In genomic region chr11:61963282-61964057, GRCh38 we compare ENCODE assay signal across 8 cellular contexts. TPM values are rescaled to one million over a fixed set of nuclear protein-coding genes. Genes with fewer than 3 reads are reported as not detected.
DNase-seq lines count a peak whose midpoint lies in the region; ATAC-seq, FAIRE-seq and TF ChIP-seq lines count a peak whose summit lies in the region.

No MANE protein-coding gene starts in this region.

- H3K27ac ChIP-seq in HepG2 (ENCODE audit: extremely low read length, insufficient read depth, low read length) (peak overlapping the region; percentile 2), thoracic aorta (peak overlapping the region; percentile 52 to 99)

- peaks cover 30% of the 10 kb centered on the region for H3K79me2 ChIP-seq in HepG2 (ENCODE audit: insufficient read depth, low read length)

- H3K36me3 Mint-ChIP-seq in Calu3 (ENCODE audit: insufficient read depth, unreplicated experiment) (peaks cover 87% of the 10 kb centered on the region), brain (peaks cover 64% of the 10 kb centered on the region)

- peaks cover 41% of the 10 kb centered on the region for H4K20me1 ChIP-seq in HepG2 (ENCODE audit: insufficient read depth, low read length)

- POLR2A ChIA-PET in HepG2 (lab: Yijun Ruan, JAX): interaction anchor here (0.7 to 9.7 kb wide), 16 partner anchors 8 to 171 kb away, joined by 3 to 323 read pairs (median 4); partner anchors contain the start of genes BEST1, FEN1 and TMEM258

- H3K27ac Mint-ChIP-seq in Calu3 (ENCODE audit: unreplicated experiment) (peak overlapping the region; percentile 89), brain (peak overlapping the region in 3 of 5 experiments; percentile 64 to 100 (median 97))

- no peak for TF ChIP-seq RAD21 in HepG2 (CRISPR knock-in tag; IDR thresholded peaks at IDR 0.05)

- H3K36me3 ChIP-seq in HepG2 (replicated peaks in 1 of 2; ENCODE audit: control insufficient read depth in 1 of 2, insufficient read depth in 2 of 2, low read length in 2 of 2): peaks cover 5 to 23% of the 10 kb centered on the region in 2 experiments; a peak in 4 of 5 replicates
- H3K36me3 ChIP-seq in thoracic aorta: peaks cover 23% of the 10 kb centered on the region

- H3K4me3 ChIP-seq in HepG2 (replicated peaks in 1 of 3; ENCODE audit: insufficient read depth in 1 of 3, low read depth in 2 of 3, low read length in 3 of 3): no peak overlapping the region
- H3K4me3 ChIP-seq in thoracic aorta: peak overlapping the region; percentile 96

- FAIRE-seq in HepG2 (lab: Jason Lieb, UNC): no peak

- H3K9me3 Mint-ChIP-seq in Calu3 (ENCODE audit: low read depth, unreplicated experiment) (no peaks in the 10 kb centered on the region), brain (peaks cover 0 to 8% (median 0%) of the 10 kb centered on the region in 5 experiments)

- intact Hi-C loops in Calu3 (cut with micrococcal nuclease; ENCODE audit: unreplicated experiment) (no loop called here), HepG2 (cut with micrococcal nuclease; ENCODE audit: unreplicated experiment) (no loop called here)

- H3K4me1 Mint-ChIP-seq in Calu3 (ENCODE audit: low read depth, unreplicated experiment) (peaks cover 55% of the 10 kb centered on the region), brain (peaks cover 54% of the 10 kb centered on the region)

- TF ChIP-seq CTCF in Calu3 (IDR thresholded peaks at IDR 0.05; ENCODE audit: unreplicated experiment): no peak
- no peak for TF ChIP-seq CTCF in brain (conservative IDR thresholded peaks at IDR 0.05)
- TF ChIP-seq CTCF in HepG2 (CRISPR knock-in tag; IDR thresholded peaks at IDR 0.05): no peak
- no peak for TF ChIP-seq CTCF in thoracic aorta (IDR thresholded peaks at IDR 0.05)

- H3K27me3 ChIP-seq in HepG2 (ENCODE audit: control insufficient read depth in 1 of 2, insufficient read depth in 2 of 2, low read length in 2 of 2): no peaks in the 10 kb centered on the region; a peak in 1 of 5 replicates
- no peaks in the 10 kb centered on the region for H3K27me3 ChIP-seq in thoracic aorta (replicated peaks; ENCODE audit: insufficient read depth)

- no peak for TF ChIP-seq EP300 in HepG2 (IDR thresholded peaks at IDR 0.05; ENCODE audit: low read depth in 2 of 2, low read length in 2 of 2)
- no peak for TF ChIP-seq EP300 in HepG2 (CRISPR knock-in tag; IDR thresholded peaks at IDR 0.05; ENCODE audit: borderline replicate concordance)

- H2AFZ ChIP-seq in HepG2 (ENCODE audit: low read length): no peak overlapping the region

- CTCF ChIA-PET in Calu3 (lab: Charles Lee): no interaction called here
- CTCF ChIA-PET in HepG2 (lab: Yijun Ruan, JAX; ENCODE audit: low intra/inter-chr PET ratio, low total read pairs): no interaction called here

- H3K4me1 ChIP-seq in HepG2 (ENCODE audit: insufficient read depth, low read length) (peaks cover 55% of the 10 kb centered on the region), thoracic aorta (ENCODE audit: control insufficient read depth in 1 of 2, low read depth in 2 of 2) (peaks cover 20 to 52% of the 10 kb centered on the region in 2 donors)

- H3K9me3 ChIP-seq in HepG2 (ENCODE audit: low read length) (no peaks in the 10 kb centered on the region), thoracic aorta (no peaks in the 10 kb centered on the region)

- WGBS in HepG2 (ENCODE audit: low lambda C conversion rate): 47% methylated on average over 9 of the region's 10 CpGs

- BruUV-seq in Calu3 (replicated peaks; lab: Mats Ljungman, UMichigan): no TSS peak
- no TSS peak for BruUV-seq in HepG2 (replicated peaks; lab: Mats Ljungman, UMichigan)

- TF ChIP-seq POLR2A in HepG2 (IDR thresholded peaks at IDR 0.05; ENCODE audit: insufficient read depth in 1 of 2, low read depth in 2 of 2, low read length in 2 of 2): peak; percentile 56 to 59; a peak in 3 of 4 replicates

- no peak overlapping the region for H3K4me2 ChIP-seq in HepG2 (ENCODE audit: low read depth, low read length)

- ATAC-seq in HepG2 (no peak), thoracic aorta (ENCODE audit: insufficient number of reproducible peaks, low FRiP score, low read depth) (no peak)

- DNase-seq in Calu3 (no peak), NOMO-1 (lab: John Stamatoyannopoulos, UW; ENCODE audit: unreplicated experiment in 2 of 2) (peak; percentile 75 to 87), HepG2 (ENCODE audit: low spot score) (no peak), thoracic aorta (ENCODE audit: low spot score) (no peak), NCI-H1694 treated with DMSO at 0.1 percent for 48 hours (lab: John Stamatoyannopoulos, UW) (no peak), NCI-H187 treated with DMSO at 0.1 percent for 48 hours (lab: John Stamatoyannopoulos, UW) (no peak)
- no peak for DNase-seq in stimulated activated CD4-positive, alpha-beta T cell treated with anti-CD3 and anti-CD28 coated beads, Interleukin-4, amount 100 ng/mL, for 24 hours

- H3K4me3 Mint-ChIP-seq in Calu3 (ENCODE audit: low read depth, unreplicated experiment): peak overlapping the region; percentile 86
- peak overlapping the region; percentile 68 to 99 (median 97) for H3K4me3 Mint-ChIP-seq in brain

- no peak overlapping the region for H3K9ac ChIP-seq in HepG2 (ENCODE audit: insufficient read depth, low read depth, low read length)

- H3K27me3 Mint-ChIP-seq in Calu3 (ENCODE audit: unreplicated experiment): no peaks in the 10 kb centered on the region
- peaks cover 7% of the 10 kb centered on the region for H3K27me3 Mint-ChIP-seq in brain

- in situ Hi-C loops in HepG2 (cut with HindIII; ENCODE audit: extremely low pct_ligation_motif_present, low pct_unique_long_range_greater_than_20kb): no loop called here

RNA-seq across cellular contexts. Expression of gene FTH1, which starts 4.0 kb away (rescaled TPM):
- total RNA-seq in Calu3 (2022) (1,555 and 1,627 TPM in 2 replicates), HepG2 (2016; rRNA removed; fragmentation: Illumina TruSeq; extraction: Trizol) (544 and 607 TPM in 2 replicates), thoracic aorta (1,000 to 10,000 TPM; 1,820 to 2,025 TPM)
- polyA plus RNA-seq in brain (ENCODE audit: insufficient read depth, low read depth, low replicate concordance) (7,408 TPM), HepG2 (2011; rRNA removed) (760 and 802 TPM in 2 replicates)
- 3,105 and 3,667 TPM in 2 replicates for total RNA-seq in HepG2 (2016; cell fraction: cytosol; rRNA removed; fragmentation: Illumina TruSeq; extraction: Trizol; ENCODE audit: low read depth)
- total RNA-seq in HepG2 (2016; cell fraction: insoluble cytoplasmic fraction; rRNA removed; fragmentation: Illumina TruSeq; extraction: Trizol): 481 and 554 TPM in 2 replicates
- total RNA-seq in HepG2 (2016; cell fraction: membrane; rRNA removed; fragmentation: Illumina TruSeq; extraction: Trizol): 4,411 and 4,459 TPM in 2 replicates
- total RNA-seq in HepG2 (2016; cell fraction: nucleus; rRNA removed; fragmentation: Illumina TruSeq; extraction: Trizol): 460 and 546 TPM in 2 replicates
- 904 and 962 TPM in 2 replicates for polyA plus RNA-seq in HepG2 (2011; cell fraction: cytosol; rRNA removed)
- 547 and 633 TPM in 2 replicates for polyA plus RNA-seq in HepG2 (2011; cell fraction: nucleus; rRNA removed)
- polyA plus RNA-seq in HepG2 (2012): 4,160 and 4,286 TPM in 2 replicates
- 74,852 and 83,301 TPM in 2 replicates for polyA plus RNA-seq in HepG2 (2016; cell fraction: cytosol; fragmentation: Illumina TruSeq; extraction: Trizol; ENCODE audit: low read depth)
- 2,697 and 2,813 TPM in 2 replicates for polyA plus RNA-seq in HepG2 (2016; cell fraction: insoluble cytoplasmic fraction; fragmentation: Illumina TruSeq; extraction: Trizol; ENCODE audit: low read depth)
- polyA plus RNA-seq in HepG2 (2016; cell fraction: membrane; fragmentation: Illumina TruSeq; extraction: Trizol; ENCODE audit: low read depth): 37,583 and 39,786 TPM in 2 replicates
- polyA plus RNA-seq in HepG2 (2016; cell fraction: nucleus; fragmentation: Illumina TruSeq; extraction: Trizol; ENCODE audit: insufficient read depth, low read depth): 2,546 and 3,012 TPM in 2 replicates
- polyA minus RNA-seq in HepG2 (2011; rRNA and poly(A)+ RNA removed; ENCODE audit: low replicate concordance): 361 and 877 TPM in 2 replicates
- polyA minus RNA-seq in HepG2 (2011; cell fraction: cytosol; rRNA and poly(A)+ RNA removed): 693 and 773 TPM in 2 replicates
- polyA minus RNA-seq in HepG2 (2011; cell fraction: nucleus; rRNA and poly(A)+ RNA removed): 191 and 263 TPM in 2 replicates

RNA-seq across cellular contexts. Expression of gene BEST1, which starts 13.3 kb away (rescaled TPM):
- total RNA-seq in Calu3 (2022) (0.78 and 1.1 TPM in 2 replicates), HepG2 (2016; rRNA removed; fragmentation: Illumina TruSeq; extraction: Trizol) (0.09 TPM in 1 of 2 replicates, not detected in the other), thoracic aorta (1 to 10 TPM; 4.7 to 8.0 TPM)
- polyA plus RNA-seq in brain (ENCODE audit: insufficient read depth, low read depth, low replicate concordance) (12.1 TPM), HepG2 (2011; rRNA removed) (0.65 and 2.3 TPM in 2 replicates)
- total RNA-seq in HepG2 (2016; cell fraction: cytosol; rRNA removed; fragmentation: Illumina TruSeq; extraction: Trizol; ENCODE audit: low read depth): 0.09 and 0.10 TPM in 2 replicates
- total RNA-seq in HepG2 (2016; cell fraction: insoluble cytoplasmic fraction; rRNA removed; fragmentation: Illumina TruSeq; extraction: Trizol): 0.09 TPM in 1 of 2 replicates, not detected in the other
- total RNA-seq in HepG2 (2016; cell fraction: membrane; rRNA removed; fragmentation: Illumina TruSeq; extraction: Trizol): 0.06 and 0.07 TPM in 2 replicates
- total RNA-seq in HepG2 (2016; cell fraction: nucleus; rRNA removed; fragmentation: Illumina TruSeq; extraction: Trizol): 0.13 and 0.16 TPM in 2 replicates
- polyA plus RNA-seq in HepG2 (2011; cell fraction: cytosol; rRNA removed): 0.24 and 0.96 TPM in 2 replicates
- polyA plus RNA-seq in HepG2 (2011; cell fraction: nucleus; rRNA removed): 2.9 and 8.0 TPM in 2 replicates
- polyA plus RNA-seq in HepG2 (2012): 1.1 and 1.9 TPM in 2 replicates
- 1.3 and 1.4 TPM in 2 replicates for polyA plus RNA-seq in HepG2 (2016; cell fraction: cytosol; fragmentation: Illumina TruSeq; extraction: Trizol; ENCODE audit: low read depth)
- 0.07 TPM in 1 of 2 replicates, not detected in the other for polyA plus RNA-seq in HepG2 (2016; cell fraction: insoluble cytoplasmic fraction; fragmentation: Illumina TruSeq; extraction: Trizol; ENCODE audit: low read depth)
- 0.37 and 0.43 TPM in 2 replicates for polyA plus RNA-seq in HepG2 (2016; cell fraction: membrane; fragmentation: Illumina TruSeq; extraction: Trizol; ENCODE audit: low read depth)
- not detected in 2 replicates for polyA plus RNA-seq in HepG2 (2016; cell fraction: nucleus; fragmentation: Illumina TruSeq; extraction: Trizol; ENCODE audit: insufficient read depth, low read depth)
- polyA minus RNA-seq in HepG2 (2011; rRNA and poly(A)+ RNA removed; ENCODE audit: low replicate concordance): 0.28 and 1.6 TPM in 2 replicates
- polyA minus RNA-seq in HepG2 (2011; cell fraction: cytosol; rRNA and poly(A)+ RNA removed): 0.44 and 0.79 TPM in 2 replicates
- polyA minus RNA-seq in HepG2 (2011; cell fraction: nucleus; rRNA and poly(A)+ RNA removed): 1.7 and 6.0 TPM in 2 replicates

RNA-seq across cellular contexts. Expression of gene RAB3IL1, which starts 46.1 kb away (rescaled TPM):
- total RNA-seq in Calu3 (2022) (0.76 and 2.4 TPM in 2 replicates), HepG2 (2016; rRNA removed; fragmentation: Illumina TruSeq; extraction: Trizol) (1.2 and 1.3 TPM in 2 replicates), thoracic aorta (10 to 100 TPM; 20.8 to 45.4 TPM)
- polyA plus RNA-seq in brain (ENCODE audit: insufficient read depth, low read depth, low replicate concordance) (5.9 TPM), HepG2 (2011; rRNA removed) (2.0 and 2.2 TPM in 2 replicates)
- 0.61 and 2.5 TPM in 2 replicates for total RNA-seq in HepG2 (2016; cell fraction: cytosol; rRNA removed; fragmentation: Illumina TruSeq; extraction: Trizol; ENCODE audit: low read depth)
- total RNA-seq in HepG2 (2016; cell fraction: insoluble cytoplasmic fraction; rRNA removed; fragmentation: Illumina TruSeq; extraction: Trizol): 1.2 and 1.4 TPM in 2 replicates
- 1.2 and 1.4 TPM in 2 replicates for total RNA-seq in HepG2 (2016; cell fraction: membrane; rRNA removed; fragmentation: Illumina TruSeq; extraction: Trizol)
- 0.72 and 0.84 TPM in 2 replicates for total RNA-seq in HepG2 (2016; cell fraction: nucleus; rRNA removed; fragmentation: Illumina TruSeq; extraction: Trizol)
- 1.3 and 3.0 TPM in 2 replicates for polyA plus RNA-seq in HepG2 (2011; cell fraction: cytosol; rRNA removed)
- polyA plus RNA-seq in HepG2 (2011; cell fraction: nucleus; rRNA removed): 2.5 and 3.7 TPM in 2 replicates
- polyA plus RNA-seq in HepG2 (2012): 1.4 and 2.3 TPM in 2 replicates
- polyA plus RNA-seq in HepG2 (2016; cell fraction: cytosol; fragmentation: Illumina TruSeq; extraction: Trizol; ENCODE audit: low read depth): 1.5 and 1.7 TPM in 2 replicates
- 1.9 and 2.5 TPM in 2 replicates for polyA plus RNA-seq in HepG2 (2016; cell fraction: insoluble cytoplasmic fraction; fragmentation: Illumina TruSeq; extraction: Trizol; ENCODE audit: low read depth)
- 1.9 and 2.3 TPM in 2 replicates for polyA plus RNA-seq in HepG2 (2016; cell fraction: membrane; fragmentation: Illumina TruSeq; extraction: Trizol; ENCODE audit: low read depth)
- polyA plus RNA-seq in HepG2 (2016; cell fraction: nucleus; fragmentation: Illumina TruSeq; extraction: Trizol; ENCODE audit: insufficient read depth, low read depth): 2.9 and 6.6 TPM in 2 replicates
- polyA minus RNA-seq in HepG2 (2011; rRNA and poly(A)+ RNA removed; ENCODE audit: low replicate concordance): 2.6 and 7.7 TPM in 2 replicates
- 2.8 and 11.9 TPM in 2 replicates for polyA minus RNA-seq in HepG2 (2011; cell fraction: cytosol; rRNA and poly(A)+ RNA removed)
- polyA minus RNA-seq in HepG2 (2011; cell fraction: nucleus; rRNA and poly(A)+ RNA removed): 1.1 and 1.3 TPM in 2 replicates

Comparison
In these comparisons a context has a peak if more than half of its experiments do, and no peak if none do; other contexts are left out.
1. DNase-seq: peak in NOMO-1 (2 of 2); none in Calu3 (single experiment), HepG2 (single experiment), thoracic aorta (single experiment), NCI-H1694 treated with DMSO at 0.1 percent for 48 hours (single experiment), NCI-H187 treated with DMSO at 0.1 percent for 48 hours (single experiment) and stimulated activated CD4-positive, alpha-beta T cell treated with anti-CD3 and anti-CD28 coated beads, Interleukin-4, amount 100 ng/mL, for 24 hours (single experiment).